7 cellular contexts compared by ENCODE assay signal in the genomic region with DNA sequence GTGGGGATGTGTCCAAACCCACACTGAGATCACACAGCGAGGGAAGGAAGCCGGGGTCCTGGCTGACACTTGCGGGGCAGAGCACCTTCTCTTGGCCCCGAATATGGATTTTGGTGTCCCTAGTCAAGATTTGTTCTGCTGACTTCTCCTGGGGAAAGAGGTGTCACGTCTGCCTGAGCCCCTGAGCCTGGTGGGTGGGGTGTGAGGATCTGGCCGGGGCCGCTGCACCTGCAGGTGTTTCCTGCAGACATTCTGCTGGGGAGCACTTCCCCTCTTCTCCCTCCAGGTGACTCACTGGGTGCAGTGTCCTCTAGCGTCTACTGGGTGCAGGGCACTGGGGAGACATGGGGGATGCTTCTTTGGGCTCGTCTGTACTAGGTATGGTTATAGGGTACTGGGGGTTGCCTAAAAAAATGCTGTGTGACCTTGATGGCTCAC.
A peak's percentile ranks its signal among the peaks of the same experiment; 100 is the strongest.
DNase-seq lines count a peak whose midpoint lies in the region; ATAC-seq and TF ChIP-seq lines count a peak whose summit lies in the region.

No MANE protein-coding gene starts in this region.

- peak overlapping the region; percentile 79 for H3K4me3 Mint-ChIP-seq in activated naive CD4-positive, alpha-beta T cell treated with anti-CD3 and anti-CD28 coated beads, Interleukin-2, amount 50 U/mL, for 24 hours
- no peak overlapping the region for H3K4me3 Mint-ChIP-seq in mesothelial cell of epicardium

- H3K36me3 ChIP-seq in SJCRH30 (no peaks in the 10 kb centered on the region), stomach smooth muscle (ENCODE audit: control insufficient read depth in 2 of 2, insufficient read depth in 2 of 2, low read length in 2 of 2) (no peaks in the 10 kb centered on the region)

- TF ChIP-seq CTCF in mesothelial cell of epicardium (IDR thresholded peaks at IDR 0.05; ENCODE audit: unreplicated experiment): no peak

- peak overlapping the region; percentile 41 for H3K27ac ChIP-seq in SJCRH30
- peak overlapping the region; percentile 89 for H3K27ac ChIP-seq in stomach smooth muscle (ENCODE audit: low read length)

- H3K36me3 Mint-ChIP-seq in activated naive CD4-positive, alpha-beta T cell treated with anti-CD3 and anti-CD28 coated beads, Interleukin-2, amount 50 U/mL, for 24 hours: peaks cover 3% of the 10 kb centered on the region
- H3K36me3 Mint-ChIP-seq in mesothelial cell of epicardium: no peaks in the 10 kb centered on the region

- no peaks in the 10 kb centered on the region for H3K9me3 ChIP-seq in SJCRH30 (replicated peaks)
- H3K9me3 ChIP-seq in stomach smooth muscle (ENCODE audit: control insufficient read depth in 2 of 2, low read length in 2 of 2): no peaks in the 10 kb centered on the region

- DNase-seq in SJCRH30 (no peak), mesothelial cell of epicardium (ENCODE audit: low spot score in 2 of 2, unreplicated experiment in 2 of 2) (no peak), retina (no peak)

- no peaks in the 10 kb centered on the region for H3K27me3 Mint-ChIP-seq in activated naive CD4-positive, alpha-beta T cell treated with anti-CD3 and anti-CD28 coated beads, Interleukin-2, amount 50 U/mL, for 24 hours
- no peaks in the 10 kb centered on the region for H3K27me3 Mint-ChIP-seq in mesothelial cell of epicardium (ENCODE audit: low read depth)

- no peaks in the 10 kb centered on the region for H3K9me3 Mint-ChIP-seq in activated naive CD4-positive, alpha-beta T cell treated with anti-CD3 and anti-CD28 coated beads, Interleukin-2, amount 50 U/mL, for 24 hours
- H3K9me3 Mint-ChIP-seq in mesothelial cell of epicardium: no peaks in the 10 kb centered on the region

- H3K4me3 ChIP-seq in SJCRH30 (no peak overlapping the region), stomach smooth muscle (ENCODE audit: low read length in 2 of 2) (peak overlapping the region in 1 of 2 donors; percentile 42)

- peak; percentile 76 for ATAC-seq in GM18909 (IDR thresholded peaks at IDR 0.05; ENCODE audit: poor library complexity, unreplicated experiment)
- peak; percentile 65 for ATAC-seq in HG03039 (IDR thresholded peaks at IDR 0.05; ENCODE audit: unreplicated experiment)

- peaks cover 21% of the 10 kb centered on the region for H3K4me1 ChIP-seq in SJCRH30
- H3K4me1 ChIP-seq in stomach smooth muscle (ENCODE audit: control insufficient read depth, insufficient read depth, low read length): peaks cover 73% of the 10 kb centered on the region

- peaks cover 79% of the 10 kb centered on the region for H3K4me1 Mint-ChIP-seq in activated naive CD4-positive, alpha-beta T cell treated with anti-CD3 and anti-CD28 coated beads, Interleukin-2, amount 50 U/mL, for 24 hours
- H3K4me1 Mint-ChIP-seq in mesothelial cell of epicardium: peaks cover 15% of the 10 kb centered on the region

- H3K9ac ChIP-seq in stomach smooth muscle (ENCODE audit: low read length in 2 of 2): peak overlapping the region; percentile 29 to 50

- H3K27me3 ChIP-seq in SJCRH30 (no peaks in the 10 kb centered on the region), stomach smooth muscle (ENCODE audit: control insufficient read depth in 1 of 2, insufficient read depth in 2 of 2, low read length in 2 of 2) (no peaks in the 10 kb centered on the region)

- H3K27ac Mint-ChIP-seq in activated naive CD4-positive, alpha-beta T cell treated with anti-CD3 and anti-CD28 coated beads, Interleukin-2, amount 50 U/mL, for 24 hours: peak overlapping the region; percentile 96
- H3K27ac Mint-ChIP-seq in mesothelial cell of epicardium: peak overlapping the region; percentile 19
